ENCODE assay signal across 1 cellular context in genomic region chr12:110262442-110263388, GRCh38.
TF ChIP-seq lines count a peak whose summit lies in the region.

No MANE protein-coding gene starts in this region.

TF ChIP-seq in K562, 482 proteins besides CTCF, POLR2A, EP300 and RAD21:
- 0 out of 2 replicates have a peak, but pooled peaks have one; percentile 19 for TF ChIP-seq CXXC5 (CRISPR knock-in tag; IDR thresholded peaks at IDR 0.05)
- peak in 1 of 2 experiments; percentile 6; a peak in 1 of 4 replicates for TF ChIP-seq TBL1XR1 (IDR thresholded peaks at IDR 0.05; ENCODE audit: low read length in 2 of 2)
- peak; percentile 72 for TF ChIP-seq DPF2 (IDR thresholded peaks at IDR 0.05)
- peak; percentile 22; the same call in 1 of the 2 replicates for TF ChIP-seq ELF1 (tag; IDR thresholded peaks at IDR 0.05)
- no peak for TF ChIP-seq ZNF274 (IDR thresholded peaks at IDR 0.05; ENCODE audit: borderline replicate concordance, low read depth, low read length)
- TF ChIP-seq TAL1 (IDR thresholded peaks at IDR 0.05): peak; percentile 74
- no peak for TF ChIP-seq PRDM10 (IDR thresholded peaks at IDR 0.05; ENCODE audit: partially characterized antibody)
- TF ChIP-seq ARID1B (IDR thresholded peaks at IDR 0.05): peak; percentile 81
- peak; percentile 24; the same call in 1 of the 2 replicates for TF ChIP-seq SOX6 (IDR thresholded peaks at IDR 0.05)
- peak; percentile 23 for TF ChIP-seq HDAC3 (IDR thresholded peaks at IDR 0.05; ENCODE audit: borderline replicate concordance, partially characterized antibody)
- peak; percentile 96 for TF ChIP-seq HNRNPLL (IDR thresholded peaks at IDR 0.05; ENCODE audit: low read depth, low read length, poor library complexity, severe bottlenecking)
- TF ChIP-seq NR2C2 (CRISPR knock-in tag; IDR thresholded peaks at IDR 0.05): no peak
- peak; percentile 20; the same call in 1 of the 2 replicates for TF ChIP-seq NR2C2 (tag; IDR thresholded peaks at IDR 0.05)
- TF ChIP-seq, protein P1, sequence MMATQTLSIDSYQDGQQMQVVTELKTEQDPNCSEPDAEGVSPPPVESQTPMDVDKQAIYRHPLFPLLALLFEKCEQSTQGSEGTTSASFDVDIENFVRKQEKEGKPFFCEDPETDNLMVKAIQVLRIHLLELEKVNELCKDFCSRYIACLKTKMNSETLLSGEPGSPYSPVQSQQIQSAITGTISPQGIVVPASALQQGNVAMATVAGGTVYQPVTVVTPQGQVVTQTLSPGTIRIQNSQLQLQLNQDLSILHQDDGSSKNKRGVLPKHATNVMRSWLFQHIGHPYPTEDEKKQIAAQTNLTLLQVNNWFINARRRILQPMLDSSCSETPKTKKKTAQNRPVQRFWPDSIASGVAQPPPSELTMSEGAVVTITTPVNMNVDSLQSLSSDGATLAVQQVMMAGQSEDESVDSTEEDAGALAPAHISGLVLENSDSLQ (IDR thresholded peaks at IDR 0.05): peak; percentile 71
- TF ChIP-seq RFX1 (IDR thresholded peaks at IDR 0.05): peak; percentile 75
- TF ChIP-seq SMARCA4 (IDR thresholded peaks at IDR 0.05): peak; percentile 66
- peak; percentile 62; the same call in 1 of the 2 replicates for TF ChIP-seq CEBPG (CRISPR knock-in tag; IDR thresholded peaks at IDR 0.05)
- TF ChIP-seq CEBPG (tag; conservative IDR thresholded peaks at IDR 0.05 in 1 of 2, IDR thresholded peaks at IDR 0.05 in 1 of 2): peak; percentile 78 to 95
- peak; percentile 12; the same call in 1 of the 2 replicates for TF ChIP-seq ZEB2 (IDR thresholded peaks at IDR 0.05)
- peak; percentile 97 for TF ChIP-seq CEBPB (tag; IDR thresholded peaks at IDR 0.05)
- peak; percentile 70 for TF ChIP-seq TCF3 (CRISPR knock-in tag; IDR thresholded peaks at IDR 0.05)
- TF ChIP-seq, protein P2, sequence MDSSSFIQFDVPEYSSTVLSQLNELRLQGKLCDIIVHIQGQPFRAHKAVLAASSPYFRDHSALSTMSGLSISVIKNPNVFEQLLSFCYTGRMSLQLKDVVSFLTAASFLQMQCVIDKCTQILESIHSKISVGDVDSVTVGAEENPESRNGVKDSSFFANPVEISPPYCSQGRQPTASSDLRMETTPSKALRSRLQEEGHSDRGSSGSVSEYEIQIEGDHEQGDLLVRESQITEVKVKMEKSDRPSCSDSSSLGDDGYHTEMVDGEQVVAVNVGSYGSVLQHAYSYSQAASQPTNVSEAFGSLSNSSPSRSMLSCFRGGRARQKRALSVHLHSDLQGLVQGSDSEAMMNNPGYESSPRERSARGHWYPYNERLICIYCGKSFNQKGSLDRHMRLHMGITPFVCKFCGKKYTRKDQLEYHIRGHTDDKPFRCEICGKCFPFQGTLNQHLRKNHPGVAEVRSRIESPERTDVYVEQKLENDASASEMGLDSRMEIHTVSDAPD (CRISPR knock-in tag; IDR thresholded peaks at IDR 0.05): no peak
- no peak for TF ChIP-seq BRF2 (IDR thresholded peaks at IDR 0.05; ENCODE audit: borderline replicate concordance, insufficient read depth, insufficient read length)
- no peak for TF ChIP-seq HOMEZ (CRISPR knock-in tag; IDR thresholded peaks at IDR 0.05)
- peak; percentile 25; the same call in 1 of the 2 replicates for TF ChIP-seq JUND (IDR thresholded peaks at IDR 0.05; ENCODE audit: borderline replicate concordance, low read depth, low read length)
- no peak for TF ChIP-seq JUND (tag; IDR thresholded peaks at IDR 0.05; ENCODE audit: borderline replicate concordance, low read depth, low read length)
- peak; percentile 63 for TF ChIP-seq TEAD4 (IDR thresholded peaks at IDR 0.05; ENCODE audit: low read length)
- TF ChIP-seq TEAD4 (CRISPR knock-in tag; IDR thresholded peaks at IDR 0.05; ENCODE audit: borderline replicate concordance): no peak
- TF ChIP-seq SREBF2 (CRISPR knock-in tag; IDR thresholded peaks at IDR 0.05): no peak
- peak; percentile 45; the same call in 1 of the 2 replicates for TF ChIP-seq MTA2 (IDR thresholded peaks at IDR 0.05; ENCODE audit: low read depth)
- TF ChIP-seq HMBOX1 (IDR thresholded peaks at IDR 0.05): peak; percentile 73
- peak; percentile 23; the same call in 1 of the 2 replicates for TF ChIP-seq NBN (IDR thresholded peaks at IDR 0.05; ENCODE audit: low read depth)
- TF ChIP-seq, protein P3, sequence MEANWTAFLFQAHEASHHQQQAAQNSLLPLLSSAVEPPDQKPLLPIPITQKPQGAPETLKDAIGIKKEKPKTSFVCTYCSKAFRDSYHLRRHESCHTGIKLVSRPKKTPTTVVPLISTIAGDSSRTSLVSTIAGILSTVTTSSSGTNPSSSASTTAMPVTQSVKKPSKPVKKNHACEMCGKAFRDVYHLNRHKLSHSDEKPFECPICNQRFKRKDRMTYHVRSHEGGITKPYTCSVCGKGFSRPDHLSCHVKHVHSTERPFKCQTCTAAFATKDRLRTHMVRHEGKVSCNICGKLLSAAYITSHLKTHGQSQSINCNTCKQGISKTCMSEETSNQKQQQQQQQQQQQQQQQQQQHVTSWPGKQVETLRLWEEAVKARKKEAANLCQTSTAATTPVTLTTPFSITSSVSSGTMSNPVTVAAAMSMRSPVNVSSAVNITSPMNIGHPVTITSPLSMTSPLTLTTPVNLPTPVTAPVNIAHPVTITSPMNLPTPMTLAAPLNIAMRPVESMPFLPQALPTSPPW (CRISPR knock-in tag; IDR thresholded peaks at IDR 0.05): peak; percentile 38; the same call in 1 of the 2 replicates
- TF ChIP-seq NRF1 (conservative IDR thresholded peaks at IDR 0.05 in 1 of 2, IDR thresholded peaks at IDR 0.05 in 1 of 2): peak; percentile 31 to 48; a peak in 3 of 4 replicates
- TF ChIP-seq, protein P4, sequence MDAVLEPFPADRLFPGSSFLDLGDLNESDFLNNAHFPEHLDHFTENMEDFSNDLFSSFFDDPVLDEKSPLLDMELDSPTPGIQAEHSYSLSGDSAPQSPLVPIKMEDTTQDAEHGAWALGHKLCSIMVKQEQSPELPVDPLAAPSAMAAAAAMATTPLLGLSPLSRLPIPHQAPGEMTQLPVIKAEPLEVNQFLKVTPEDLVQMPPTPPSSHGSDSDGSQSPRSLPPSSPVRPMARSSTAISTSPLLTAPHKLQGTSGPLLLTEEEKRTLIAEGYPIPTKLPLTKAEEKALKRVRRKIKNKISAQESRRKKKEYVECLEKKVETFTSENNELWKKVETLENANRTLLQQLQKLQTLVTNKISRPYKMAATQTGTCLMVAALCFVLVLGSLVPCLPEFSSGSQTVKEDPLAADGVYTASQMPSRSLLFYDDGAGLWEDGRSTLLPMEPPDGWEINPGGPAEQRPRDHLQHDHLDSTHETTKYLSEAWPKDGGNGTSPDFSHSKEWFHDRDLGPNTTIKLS (IDR thresholded peaks at IDR 0.05; ENCODE audit: borderline replicate concordance, low read depth): no peak
- peak; percentile 56; the same call in 1 of the 2 replicates for TF ChIP-seq NCOR1 (IDR thresholded peaks at IDR 0.05)
- TF ChIP-seq, protein P5, sequence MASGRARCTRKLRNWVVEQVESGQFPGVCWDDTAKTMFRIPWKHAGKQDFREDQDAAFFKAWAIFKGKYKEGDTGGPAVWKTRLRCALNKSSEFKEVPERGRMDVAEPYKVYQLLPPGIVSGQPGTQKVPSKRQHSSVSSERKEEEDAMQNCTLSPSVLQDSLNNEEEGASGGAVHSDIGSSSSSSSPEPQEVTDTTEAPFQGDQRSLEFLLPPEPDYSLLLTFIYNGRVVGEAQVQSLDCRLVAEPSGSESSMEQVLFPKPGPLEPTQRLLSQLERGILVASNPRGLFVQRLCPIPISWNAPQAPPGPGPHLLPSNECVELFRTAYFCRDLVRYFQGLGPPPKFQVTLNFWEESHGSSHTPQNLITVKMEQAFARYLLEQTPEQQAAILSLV (tag; IDR thresholded peaks at IDR 0.05): peak; percentile 62; the same call in 1 of the 2 replicates
- no peak for TF ChIP-seq NFATC3 (IDR thresholded peaks at IDR 0.05)
- TF ChIP-seq KLF16 (IDR thresholded peaks at IDR 0.05): 0 out of 2 replicates have a peak, but pooled peaks have one; percentile 9
- TF ChIP-seq MYNN (IDR thresholded peaks at IDR 0.05): 0 out of 2 replicates have a peak, but pooled peaks have one; percentile 20
- no peak for TF ChIP-seq MYNN (CRISPR knock-in tag; IDR thresholded peaks at IDR 0.05)
- TF ChIP-seq CBFA2T3 (IDR thresholded peaks at IDR 0.05): peak; percentile 74
- no peak for TF ChIP-seq MYC (IDR thresholded peaks at IDR 0.05; ENCODE audit: low read depth, low read length)
- TF ChIP-seq MYC (CRISPR knock-in tag; IDR thresholded peaks at IDR 0.05; ENCODE audit: borderline replicate concordance, low read depth): no peak
- no peak for TF ChIP-seq MAX (CRISPR knock-in tag; IDR thresholded peaks at IDR 0.05)
- TF ChIP-seq ZNF518B (CRISPR knock-in tag; IDR thresholded peaks at IDR 0.05): no peak
- TF ChIP-seq E2F3 (CRISPR knock-in tag; IDR thresholded peaks at IDR 0.05): no peak
- no peak for TF ChIP-seq CCAR2 (IDR thresholded peaks at IDR 0.05; ENCODE audit: low read depth, low read length)
- peak; percentile 50 for TF ChIP-seq CBFA2T2 (conservative IDR thresholded peaks at IDR 0.05)
- peak; percentile 73 for TF ChIP-seq L3MBTL2 (IDR thresholded peaks at IDR 0.05)
- TF ChIP-seq CBX8 (IDR thresholded peaks at IDR 0.05; ENCODE audit: borderline replicate concordance, extremely low read depth, low read depth, low read length, poor library complexity, severe bottlenecking): no peak
